In genomic region chr12:12718382-12718761, GRCh38 we compare ENCODE assay signal across 8 cellular contexts. TPM values are rescaled to one million over a fixed set of nuclear protein-coding genes. Genes with fewer than 3 reads are reported as not detected.
DNase-seq lines count a peak whose midpoint lies in the region; ATAC-seq and TF ChIP-seq lines count a peak whose summit lies in the region.

No MANE protein-coding gene starts in this region.

- H3K4me3 Mint-ChIP-seq in natural killer cell, result peak overlapping the region; percentile 98

- no peaks in the 10 kb centered on the region for H3K27me3 ChIP-seq in colonic mucosa

- TF ChIP-seq CTCF in colonic mucosa (IDR thresholded peaks at IDR 0.05) (no peak), natural killer cell (IDR thresholded peaks at IDR 0.05) (no peak)

- H3K36me3 Mint-ChIP-seq in natural killer cell, result peaks cover 31% of the 10 kb centered on the region

- peak overlapping the region; percentile 99 for H3K27ac ChIP-seq in colonic mucosa

- peak overlapping the region; percentile 99 to 100 for H3K27ac Mint-ChIP-seq in natural killer cell

- DNase-seq in CD1c-positive myeloid dendritic cell (ENCODE audit: extremely low spot score) (peak; percentile 20), M059J (ENCODE audit: low read depth) (peak; percentile 18), colonic mucosa (no peak), natural killer cell (no peak), NCI-H1048 (lab: John Stamatoyannopoulos, UW) (no peak)

- peak overlapping the region; percentile 67 for H3K4me3 ChIP-seq in colonic mucosa

- H3K4me1 Mint-ChIP-seq in natural killer cell, result peaks cover 74 to 87% of the 10 kb centered on the region in 2 donors

- H3K27me3 Mint-ChIP-seq in natural killer cell (ENCODE audit: low read depth in 2 of 2), result no peaks in the 10 kb centered on the region

- no peak for ATAC-seq in natural killer cell
- no peak for ATAC-seq in GM21825 (IDR thresholded peaks at IDR 0.05; ENCODE audit: unreplicated experiment)
- no peak for ATAC-seq in HG03135 (IDR thresholded peaks at IDR 0.05; ENCODE audit: unreplicated experiment)
- no peak for ATAC-seq in GM18517 (IDR thresholded peaks at IDR 0.05; ENCODE audit: unreplicated experiment)

- intact Hi-C loops in colonic mucosa (cut with DNase I), result no loop called here
- intact Hi-C loops in natural killer cell (cut with micrococcal nuclease), result loop anchor here (5.0 to 10.0 kb wide), 3 partner anchors 156 to 1064 kb away; partner anchors contain the start of genes DUSP16 and GSG1

- no peaks in the 10 kb centered on the region for H3K9me3 ChIP-seq in colonic mucosa

- no peaks in the 10 kb centered on the region for H3K9me3 Mint-ChIP-seq in natural killer cell

- peaks cover 4% of the 10 kb centered on the region for H3K4me1 ChIP-seq in colonic mucosa

- no peaks in the 10 kb centered on the region for H3K36me3 ChIP-seq in colonic mucosa

- H3K9ac ChIP-seq in colonic mucosa (ENCODE audit: low read depth in 2 of 2, low read length in 2 of 2), result peak overlapping the region; percentile 98 to 100

RNA-seq across cellular contexts. Expression of gene CDKN1B, which starts 1.2 kb away (rescaled TPM):
- total RNA-seq in M059J (2014; rRNA removed; shearing (Covaris generic)), result 34.8 and 48.4 TPM in 2 replicates
- 10 to 100 TPM; 52.1 to 54.0 TPM for total RNA-seq in colonic mucosa
- 100 to 1,000 TPM; 119 to 207 (median 130) TPM for total RNA-seq in natural killer cell

RNA-seq across cellular contexts. Expression of gene GPR19, which starts 22.4 kb away (rescaled TPM):
- total RNA-seq in M059J (2014; rRNA removed; shearing (Covaris generic)), result 5.2 and 7.1 TPM in 2 replicates
- total RNA-seq in colonic mucosa (under 1 TPM; 0.74 to 0.96 TPM), natural killer cell (1 to 10 TPM in 2 of 3 donors, under 1 TPM in 1; 0.45 to 2.6 (median 2.2) TPM)

Comparison
In these comparisons a context has a peak if more than half of its experiments do, and no peak if none do; other contexts are left out.
1. DNase-seq: peak in CD1c-positive myeloid dendritic cell (single experiment) and M059J (single experiment); none in colonic mucosa (single experiment), natural killer cell (single experiment) and NCI-H1048 (single experiment).